In genomic region chr1:154325583-154326545, GRCh38 we compare ENCODE assay signal across 8 cellular contexts. TPM values are rescaled to one million over a fixed set of nuclear protein-coding genes. Genes with fewer than 3 reads are reported as not detected.
DNase-seq lines count a peak whose midpoint lies in the region; ATAC-seq, FAIRE-seq and TF ChIP-seq lines count a peak whose summit lies in the region.

No MANE protein-coding gene starts in this region.

- in situ Hi-C loops in GM23248 (cut with MboI) = no loop called here

- H3K9me2 ChIP-seq in GM23248 (ENCODE audit: insufficient read depth) (no peaks in the 10 kb centered on the region), OCI-LY1 (ENCODE audit: low read depth, low read length) (no peaks in the 10 kb centered on the region)

- H3K4me1 ChIP-seq in CD4-positive, alpha-beta memory T cell (ENCODE audit: insufficient read depth, low read length) = peaks cover 50% of the 10 kb centered on the region
- peaks cover 17% of the 10 kb centered on the region for H3K4me1 ChIP-seq in GM23248 (ENCODE audit: insufficient read depth)
- peaks cover 24% of the 10 kb centered on the region for H3K4me1 ChIP-seq in OCI-LY1 (ENCODE audit: insufficient read depth, low read length, severe bottlenecking)
- H3K4me1 ChIP-seq in ascending aorta = peaks cover 12 to 24% of the 10 kb centered on the region in 2 donors
- peaks cover 62% of the 10 kb centered on the region for H3K4me1 ChIP-seq in left ventricle myocardium inferior
- H3K4me1 ChIP-seq in pancreas = peaks cover 0 to 16% (median 4%) of the 10 kb centered on the region in 3 donors

- CTCF ChIA-PET in CD4-positive, alpha-beta memory T cell (lab: Charles Lee; ENCODE audit: partially characterized antibody) = interaction anchor here (1.0 to 17.1 kb wide), 11 partner anchors 10 to 143 kb away, joined by 3 to 543 read pairs (median 7); partner anchors contain the start of genes HAX1, IL6R and UBAP2L

- H3K36me3 Mint-ChIP-seq in CD4-positive, alpha-beta memory T cell = peaks cover 11 to 32% of the 10 kb centered on the region in 2 donors

- H3K9me3 ChIP-seq in CD4-positive, alpha-beta memory T cell (ENCODE audit: control insufficient read depth in 1 of 2, low read length in 2 of 2) = no peaks in the 10 kb centered on the region
- no peaks in the 10 kb centered on the region for H3K9me3 ChIP-seq in GM23248 (ENCODE audit: low read depth)
- no peaks in the 10 kb centered on the region for H3K9me3 ChIP-seq in OCI-LY1 (ENCODE audit: low read length)
- H3K9me3 ChIP-seq in ascending aorta = no peaks in the 10 kb centered on the region
- H3K9me3 ChIP-seq in left ventricle myocardium inferior (replicated peaks) = no peaks in the 10 kb centered on the region
- H3K9me3 ChIP-seq in pancreas = no peaks in the 10 kb centered on the region

- intact Hi-C loops in CD4-positive, alpha-beta memory T cell (cut with micrococcal nuclease) = loop anchor here (2.0 to 10.0 kb wide), 4 partner anchors 27 to 404 kb away; partner anchors contain the start of genes GATAD2B and UBE2Q1
- intact Hi-C loops in ascending aorta (cut with DNase I) (loop anchor here (1.0 to 5.0 kb wide), 5 partner anchors 79 to 676 kb away; partner anchors contain the start of genes IL6R, UBAP2L, UBE2Q1 and ZBTB7B), left ventricle myocardium inferior (cut with micrococcal nuclease) (no loop called here), pancreas (cut with DNase I) (no loop called here)

- ATAC-seq in pancreas = peak; percentile 24 to 50 (median 42)
- ATAC-seq in HG02852 (IDR thresholded peaks at IDR 0.05; ENCODE audit: unreplicated experiment) = no peak
- no peak for ATAC-seq in GM21825 (IDR thresholded peaks at IDR 0.05; ENCODE audit: unreplicated experiment)

- H3K4me2 ChIP-seq in GM23248 (ENCODE audit: unreplicated experiment) (peak overlapping the region; percentile 78), OCI-LY1 (ENCODE audit: low read length) (peak overlapping the region; percentile 99)

- H3K9ac ChIP-seq in GM23248 (peak overlapping the region; percentile 98), OCI-LY1 (ENCODE audit: low read length) (peak overlapping the region; percentile 45; the same call in 1 of the 2 replicates)

- H2AFZ ChIP-seq in GM23248 (peak overlapping the region; percentile 45), OCI-LY1 (ENCODE audit: low read length) (no peak overlapping the region)

- no peaks in the 10 kb centered on the region for H3K27me3 Mint-ChIP-seq in CD4-positive, alpha-beta memory T cell

- WGBS in GM23248 (ENCODE audit: low coverage in 1 of 2, low lambda C conversion rate in 2 of 2, missing lambda C conversion rate in 2 of 2), 2 experiments = 1 to 2% methylated on average over 17 to 63 of the region's 63 CpGs
- 2% methylated on average over 44 to 63 of the region's 63 CpGs for WGBS in pancreas, 2 donors

- H3K79me2 ChIP-seq in GM23248 (ENCODE audit: insufficient read depth) = peaks cover 34% of the 10 kb centered on the region
- H3K79me2 ChIP-seq in OCI-LY1 (ENCODE audit: insufficient read depth, low read length) = no peaks in the 10 kb centered on the region

- FAIRE-seq in pancreas (lab: Jason Lieb, UNC) = no peak

- H3K4me3 Mint-ChIP-seq in CD4-positive, alpha-beta memory T cell = peak overlapping the region; percentile 91 to 99 (median 98)

- H3F3A ChIP-seq in GM23248 (ENCODE audit: insufficient read depth) = no peaks in the 10 kb centered on the region
- H3F3A ChIP-seq in OCI-LY1 (ENCODE audit: insufficient read depth, low read length) = no peaks in the 10 kb centered on the region

- peak; percentile 16; the same call in 1 of the 2 replicates for TF ChIP-seq CTCF in OCI-LY1 (IDR thresholded peaks at IDR 0.05; ENCODE audit: low read length)
- peak; percentile 40 to 78 (median 58) for TF ChIP-seq CTCF in ascending aorta (IDR thresholded peaks at IDR 0.05)
- peak; percentile 65 for TF ChIP-seq CTCF in left ventricle myocardium inferior (IDR thresholded peaks at IDR 0.05; ENCODE audit: borderline replicate concordance)
- TF ChIP-seq CTCF in pancreas (IDR thresholded peaks at IDR 0.05) = peak in 2 of 4 donors; percentile 18 to 27

- peak overlapping the region; percentile 14 to 66 for H3K4me3 ChIP-seq in CD4-positive, alpha-beta memory T cell (ENCODE audit: low read length in 2 of 2)
- H3K4me3 ChIP-seq in GM23248 (peak overlapping the region; percentile 84), OCI-LY1 (ENCODE audit: low read depth, low read length, poor library complexity, severe bottlenecking) (peak overlapping the region; percentile 91), ascending aorta (peak overlapping the region; percentile 73 to 89), left ventricle myocardium inferior (peak overlapping the region; percentile 85), pancreas (peak overlapping the region; percentile 45 to 62 (median 54))

- no peaks in the 10 kb centered on the region for H3K9me3 Mint-ChIP-seq in CD4-positive, alpha-beta memory T cell

- POLR2A ChIA-PET in CD4-positive, alpha-beta memory T cell (lab: Charles Lee; ENCODE audit: partially characterized antibody) = interaction anchor here (0.6 to 17.5 kb wide), 9 partner anchors 12 to 139 kb away, joined by 3 to 728 read pairs (median 6); partner anchors contain the start of genes HAX1, IL6R and UBAP2L

- H3K4me1 Mint-ChIP-seq in CD4-positive, alpha-beta memory T cell = peaks cover 31 to 59% (median 41%) of the 10 kb centered on the region in 4 donors

- H3K27ac ChIP-seq in CD4-positive, alpha-beta memory T cell (ENCODE audit: low read depth, low read length) = peak overlapping the region; percentile 89
- H3K27ac ChIP-seq in GM23248 = peak overlapping the region; percentile 100
- no peak overlapping the region for H3K27ac ChIP-seq in OCI-LY1 (ENCODE audit: low read depth, low read length, poor library complexity, severe bottlenecking)
- H3K27ac ChIP-seq in ascending aorta = peak overlapping the region; percentile 95 to 97
- H3K27ac ChIP-seq in left ventricle myocardium inferior (replicated peaks) = peak overlapping the region; percentile 90
- peak overlapping the region in 2 of 4 donors; percentile 52 to 53 for H3K27ac ChIP-seq in pancreas

- peak in 3 of 5 donors; percentile 23 to 65 (median 37) for DNase-seq in CD4-positive, alpha-beta memory T cell
- DNase-seq in GM23248 = peak; percentile 97
- peak in 1 of 2 donors; percentile 92 for DNase-seq in ascending aorta (ENCODE audit: low spot score in 2 of 2)
- peak; percentile 63 for DNase-seq in left ventricle myocardium inferior
- DNase-seq in pancreas = peak; percentile 43 to 80 (median 62)

- H3K27ac Mint-ChIP-seq in CD4-positive, alpha-beta memory T cell = peak overlapping the region; percentile 86 to 98 (median 96)

- H3K27me3 ChIP-seq in CD4-positive, alpha-beta memory T cell (ENCODE audit: insufficient read depth, low read length) = no peaks in the 10 kb centered on the region
- H3K27me3 ChIP-seq in GM23248 (replicated peaks; ENCODE audit: insufficient read depth) (no peaks in the 10 kb centered on the region), OCI-LY1 (ENCODE audit: insufficient read depth, low read length) (0 out of 2 replicates have a peak, but pooled peaks cover 4% of the 10 kb centered on the region), ascending aorta (no peaks in the 10 kb centered on the region), left ventricle myocardium inferior (ENCODE audit: low read depth) (no peaks in the 10 kb centered on the region), pancreas (no peaks in the 10 kb centered on the region)

- H4K20me1 ChIP-seq in GM23248 (ENCODE audit: insufficient read depth) (0 out of 2 replicates have a peak, but pooled peaks cover 4% of the 10 kb centered on the region), OCI-LY1 (ENCODE audit: insufficient read depth, low read length) (no peaks in the 10 kb centered on the region)

- peaks cover 11% of the 10 kb centered on the region for H3K36me3 ChIP-seq in CD4-positive, alpha-beta memory T cell (ENCODE audit: insufficient read depth, low read length)
- H3K36me3 ChIP-seq in GM23248 (ENCODE audit: low read depth) = no peaks in the 10 kb centered on the region
- no peaks in the 10 kb centered on the region for H3K36me3 ChIP-seq in OCI-LY1 (ENCODE audit: insufficient read depth, low read length)
- H3K36me3 ChIP-seq in ascending aorta = peaks cover 2 to 14% of the 10 kb centered on the region in 2 donors
- no peaks in the 10 kb centered on the region for H3K36me3 ChIP-seq in left ventricle myocardium inferior
- H3K36me3 ChIP-seq in pancreas = no peaks in the 10 kb centered on the region

RNA-seq across cellular contexts. Expression of gene ATP8B2, which starts 0.5 kb away (rescaled TPM):
- 100 to 1,000 TPM; 186 TPM for total RNA-seq in CD4-positive, alpha-beta memory T cell
- 10 to 100 TPM; 53.5 to 95.4 TPM for polyA plus RNA-seq in CD4-positive, alpha-beta memory T cell
- total RNA-seq in GM23248 (2014; rRNA removed; shearing (Covaris generic)) = 200 and 203 TPM in 2 replicates
- 17.6 and 20.1 TPM in 2 replicates for polyA plus RNA-seq in GM23248 (2016; fragmentation: Nextera tagmentation; extraction: Ambion mirVana)
- total RNA-seq in ascending aorta = 173 TPM
- 11.8 TPM for total RNA-seq in left ventricle myocardium inferior
- 10 to 100 TPM in 1 of 6 donors, 1 to 10 TPM in 5; 3.7 to 14.4 (median 6.1) TPM for total RNA-seq in pancreas
- 1 to 10 TPM; 6.2 to 9.9 TPM for polyA plus RNA-seq in pancreas

RNA-seq across cellular contexts. Expression of gene AQP10, which starts 5.0 kb away (rescaled TPM):
- total RNA-seq in CD4-positive, alpha-beta memory T cell = not detected
- polyA plus RNA-seq in CD4-positive, alpha-beta memory T cell = not detected
- total RNA-seq in GM23248 (2014; rRNA removed; shearing (Covaris generic)) = not detected in 2 replicates
- polyA plus RNA-seq in GM23248 (2016; fragmentation: Nextera tagmentation; extraction: Ambion mirVana) (not detected in 2 replicates), pancreas (under 1 TPM in 1 of 2 donors, not detected in 1; 0.07 TPM)
- total RNA-seq in ascending aorta (not detected), left ventricle myocardium inferior (0.16 TPM), pancreas (under 1 TPM in 1 of 6 donors, not detected in 5; 0.09 TPM)

RNA-seq across cellular contexts. Expression of gene HAX1, which starts 53.4 kb away (rescaled TPM):
- total RNA-seq in CD4-positive, alpha-beta memory T cell = 100 to 1,000 TPM; 110 to 121 TPM
- polyA plus RNA-seq in CD4-positive, alpha-beta memory T cell = 100 to 1,000 TPM; 167 to 259 TPM
- total RNA-seq in GM23248 (2014; rRNA removed; shearing (Covaris generic)) = 142 and 169 TPM in 2 replicates
- polyA plus RNA-seq in GM23248 (2016; fragmentation: Nextera tagmentation; extraction: Ambion mirVana) = 172 and 178 TPM in 2 replicates
- total RNA-seq in ascending aorta = 270 TPM
- 178 TPM for total RNA-seq in left ventricle myocardium inferior
- 10 to 100 TPM; 36.7 to 61.1 (median 50.0) TPM for total RNA-seq in pancreas
- 10 to 100 TPM; 95.2 to 96.2 TPM for polyA plus RNA-seq in pancreas

Comparison
In these comparisons a context has a peak if more than half of its experiments do, and no peak if none do; other contexts are left out.
1. H3K4me3 ChIP-seq: peak in every context shown above with its lines; median percentile 91 in OCI-LY1; 85 in left ventricle myocardium inferior; 84 in GM23248; 81 in ascending aorta; 54 in pancreas; 40 in CD4-positive, alpha-beta memory T cell.
2. ATAC-seq: peak in pancreas (4 of 4); none in HG02852 (single experiment) and GM21825 (single experiment).
3. RNA of gene ATP8B2, which starts 0.5 kb away (total RNA-seq): 200 to 203 TPM in GM23248, 186 TPM in CD4-positive, alpha-beta memory T cell and 173 TPM in ascending aorta (single experiment); 11.8 TPM in left ventricle myocardium inferior (single experiment) and 3.7 to 14.4 TPM in pancreas; every median in the first group is over 10 times any median in the second.
4. intact Hi-C loops: an anchor here in CD4-positive, alpha-beta memory T cell (2.0 to 10.0 kb wide) and ascending aorta (1.0 to 5.0 kb wide); none called in left ventricle myocardium inferior and pancreas.